Comparison of ENCODE assay signal across 8 cellular contexts in the genomic region with DNA sequence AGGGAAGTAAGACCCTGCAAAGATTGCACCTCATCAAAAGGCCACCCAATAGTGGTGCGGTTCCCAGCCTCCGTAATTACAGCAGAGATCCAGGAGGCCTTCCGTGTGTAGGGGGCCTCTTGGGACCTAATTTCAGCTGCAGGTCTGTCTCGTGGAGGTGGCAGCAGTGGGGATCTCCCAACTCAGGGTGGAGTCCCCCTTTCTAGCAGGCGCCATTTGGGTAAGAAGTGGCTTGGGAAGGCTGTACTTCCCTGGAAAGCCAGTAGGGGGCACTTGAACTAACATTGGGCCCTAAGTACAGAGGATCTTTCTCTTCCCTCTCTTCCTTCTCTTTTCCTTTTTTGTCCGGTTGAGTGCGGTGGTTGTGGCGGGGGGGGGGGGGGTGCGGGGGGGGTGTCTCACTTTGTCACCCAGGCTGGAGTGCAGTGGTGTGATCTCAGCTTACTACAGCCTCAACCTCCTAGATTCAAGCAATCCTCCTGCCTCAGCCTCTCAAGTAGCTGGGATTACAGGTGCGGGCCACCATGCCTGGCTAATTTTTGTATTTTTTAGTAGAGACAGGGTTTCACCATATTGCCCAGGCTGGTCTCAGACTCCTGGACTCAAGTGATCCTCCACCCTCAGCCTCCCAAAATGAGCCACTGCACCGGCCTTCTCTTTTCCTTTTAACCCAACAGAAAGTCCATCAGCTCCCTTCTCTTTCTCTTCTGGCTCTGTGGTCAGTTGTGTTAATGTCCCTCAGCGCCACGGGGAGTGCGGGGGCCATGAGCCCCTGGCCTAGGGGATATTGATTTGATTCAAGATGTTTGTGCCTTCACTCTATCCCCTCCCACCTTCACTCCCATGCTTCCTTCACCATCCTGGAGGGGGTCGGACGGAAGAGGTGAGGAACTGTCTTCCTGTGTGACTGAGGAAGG.
A peak's percentile ranks its signal among the peaks of the same experiment; 100 is the strongest.
DNase-seq lines count a peak whose midpoint lies in the region; ATAC-seq and TF ChIP-seq lines count a peak whose summit lies in the region.

No MANE protein-coding gene starts in this region.

- TF ChIP-seq CTCF in 22Rv1 (IDR thresholded peaks at IDR 0.05) (peak; percentile 79), fibroblast of pulmonary artery (IDR thresholded peaks at IDR 0.05; ENCODE audit: low read length, missing control alignments) (peak; percentile 49)

- no peak overlapping the region for H3K4me3 ChIP-seq in fibroblast of pulmonary artery (replicated peaks; ENCODE audit: low read depth, low read length)

- ATAC-seq in HG02970 (IDR thresholded peaks at IDR 0.05; ENCODE audit: low FRiP score, unreplicated experiment) = no peak
- ATAC-seq in GM18870 (IDR thresholded peaks at IDR 0.05; ENCODE audit: unreplicated experiment) = no peak
- no peak for ATAC-seq in HG02938 (IDR thresholded peaks at IDR 0.05; ENCODE audit: unreplicated experiment)

- peak; percentile 16 for DNase-seq in EH (ENCODE audit: low read depth)
- DNase-seq in fibroblast of pulmonary artery (ENCODE audit: low read depth) = peak; percentile 13

- H3K27ac ChIP-seq in 22Rv1 = no peak overlapping the region

- peaks cover 16% of the 10 kb centered on the region for H3K4me1 Mint-ChIP-seq in T-helper 1 cell treated with Interleukin-12 subunit alpha and Interleukin-12 subunit beta and Interleukin-4 antibody, amounts not matched to agents 30 μg/mL and 1 μg/mL, for 36 hours (ENCODE audit: low read depth)
- peaks cover 21% of the 10 kb centered on the region for H3K4me1 Mint-ChIP-seq in stimulated activated naive CD8-positive, alpha-beta T cell treated with anti-CD3 and anti-CD28 coated beads, Interleukin-15, Interleukin-2, amounts not matched to agents 100 ng/mL and 50 ng/mL, for 24 hours (ENCODE audit: low read depth)

- H3K27ac Mint-ChIP-seq in T-helper 1 cell treated with Interleukin-12 subunit alpha and Interleukin-12 subunit beta and Interleukin-4 antibody, amounts not matched to agents 30 μg/mL and 1 μg/mL, for 36 hours = peak overlapping the region; percentile 68
- H3K27ac Mint-ChIP-seq in stimulated activated naive CD8-positive, alpha-beta T cell treated with anti-CD3 and anti-CD28 coated beads, Interleukin-15, Interleukin-2, amounts not matched to agents 100 ng/mL and 50 ng/mL, for 24 hours = peak overlapping the region; percentile 26

- no peaks in the 10 kb centered on the region for H3K9me3 Mint-ChIP-seq in T-helper 1 cell treated with Interleukin-12 subunit alpha and Interleukin-12 subunit beta and Interleukin-4 antibody, amounts not matched to agents 30 μg/mL and 1 μg/mL, for 36 hours
- no peaks in the 10 kb centered on the region for H3K9me3 Mint-ChIP-seq in stimulated activated naive CD8-positive, alpha-beta T cell treated with anti-CD3 and anti-CD28 coated beads, Interleukin-15, Interleukin-2, amounts not matched to agents 100 ng/mL and 50 ng/mL, for 24 hours

- peaks cover 22% of the 10 kb centered on the region for H3K36me3 Mint-ChIP-seq in T-helper 1 cell treated with Interleukin-12 subunit alpha and Interleukin-12 subunit beta and Interleukin-4 antibody, amounts not matched to agents 30 μg/mL and 1 μg/mL, for 36 hours (ENCODE audit: low read depth)
- peaks cover 62% of the 10 kb centered on the region for H3K36me3 Mint-ChIP-seq in stimulated activated naive CD8-positive, alpha-beta T cell treated with anti-CD3 and anti-CD28 coated beads, Interleukin-15, Interleukin-2, amounts not matched to agents 100 ng/mL and 50 ng/mL, for 24 hours (ENCODE audit: low read depth)

- H3K27me3 Mint-ChIP-seq in T-helper 1 cell treated with Interleukin-12 subunit alpha and Interleukin-12 subunit beta and Interleukin-4 antibody, amounts not matched to agents 30 μg/mL and 1 μg/mL, for 36 hours (ENCODE audit: low read depth) = no peaks in the 10 kb centered on the region
- H3K27me3 Mint-ChIP-seq in stimulated activated naive CD8-positive, alpha-beta T cell treated with anti-CD3 and anti-CD28 coated beads, Interleukin-15, Interleukin-2, amounts not matched to agents 100 ng/mL and 50 ng/mL, for 24 hours = no peaks in the 10 kb centered on the region

- no peak overlapping the region for H3K4me3 Mint-ChIP-seq in T-helper 1 cell treated with Interleukin-12 subunit alpha and Interleukin-12 subunit beta and Interleukin-4 antibody, amounts not matched to agents 30 μg/mL and 1 μg/mL, for 36 hours
- no peak overlapping the region for H3K4me3 Mint-ChIP-seq in stimulated activated naive CD8-positive, alpha-beta T cell treated with anti-CD3 and anti-CD28 coated beads, Interleukin-15, Interleukin-2, amounts not matched to agents 100 ng/mL and 50 ng/mL, for 24 hours
